9 cellular contexts compared by ENCODE assay signal in genomic region chr2:188293601-188294482, GRCh38. TPM values are rescaled to one million over a fixed set of nuclear protein-coding genes. Genes with fewer than 3 reads are reported as not detected.
DNase-seq lines count a peak whose midpoint lies in the region; FAIRE-seq lines count a peak whose summit lies in the region.
"Had no signal": no experiment of that assay in that cellular context is flagged by ENCODE, and none has a peak within 500 bp of the region (broad histone marks: within the 10 kb centered on the region; RNA-seq: fewer than 3 reads in every experiment).

No MANE protein-coding gene starts in this region.

- peak overlapping the region; percentile 34 for H4K8ac ChIP-seq in trophoblast cell (ENCODE audit: low read depth, low read length)

- H3K18ac ChIP-seq in trophoblast cell (ENCODE audit: low read length): no peak overlapping the region

- no peak overlapping the region for H2AFZ ChIP-seq in trophoblast cell (ENCODE audit: insufficient read depth, low read length, poor library complexity)

- no peak overlapping the region for H3K14ac ChIP-seq in trophoblast cell (ENCODE audit: low read length)

- H3K27ac ChIP-seq in trophoblast cell (ENCODE audit: low read depth, low read length): peak overlapping the region; percentile 62

- H3K36me3 ChIP-seq in trophoblast cell (ENCODE audit: control insufficient read depth in 1 of 2, insufficient read depth in 2 of 2, low read length in 2 of 2): no peaks in the 10 kb centered on the region

- H3K9me3 Mint-ChIP-seq in immature natural killer cell: peaks cover 6 to 28% (median 14%) of the 10 kb centered on the region in 6 donors
- H3K9me3 Mint-ChIP-seq: T-helper 1 cell treated with Interleukin-12 subunit alpha and Interleukin-12 subunit beta and Interleukin-4 antibody, amounts not matched to agents 30 μg/mL and 1 μg/mL, for 36 hours had no signal

- peak overlapping the region; percentile 69 for H3K4me2 ChIP-seq in trophoblast cell (ENCODE audit: low read length)

- H4K12ac ChIP-seq in trophoblast cell (ENCODE audit: low read depth, low read length): no peak overlapping the region

- H3K4me3 ChIP-seq in trophoblast cell (ENCODE audit: low read depth, low read length): no peak overlapping the region

- peak overlapping the region; percentile 36 for H2BK5ac ChIP-seq in trophoblast cell (ENCODE audit: low read depth, low read length, poor library complexity)

- peaks cover 18% of the 10 kb centered on the region for H3K79me1 ChIP-seq in trophoblast cell (ENCODE audit: low read length)

- H3K9me3 ChIP-seq in trophoblast cell (ENCODE audit: insufficient read depth, low read depth, low read length): no peaks in the 10 kb centered on the region

- no peak overlapping the region for H4K91ac ChIP-seq in trophoblast cell (ENCODE audit: low read depth, low read length)

- DNase-seq in HTR-8/SVneo (ENCODE audit: insufficient read length, low spot score) (peak; percentile 40), T1000 (lab: John Stamatoyannopoulos, UW) (peak; percentile 61), head of caudate nucleus (peak; percentile 22 to 87 (median 64)), trophoblast cell (peak; percentile 15 to 42), iPS-NIHi11 (ENCODE audit: low spot score) (no peak), immature natural killer cell (no peak), AML-193 (lab: John Stamatoyannopoulos, UW) (no peak)
- DNase-seq in activated naive CD4-positive, alpha-beta T cell (lab: John Stamatoyannopoulos, UW): no peak

- peak overlapping the region; percentile 17 for H2BK120ac ChIP-seq in trophoblast cell (ENCODE audit: insufficient read depth, low read length, poor library complexity)

- no peaks in the 10 kb centered on the region for H3K4me1 ChIP-seq in trophoblast cell (ENCODE audit: control insufficient read depth in 1 of 2, insufficient read depth in 2 of 2, low read length in 2 of 2)

- H2BK12ac ChIP-seq in trophoblast cell (ENCODE audit: low read length): no peak overlapping the region

- WGBS in trophoblast cell (ENCODE audit: extremely low coverage, insufficient coverage, insufficient read length): no CpG with 5 or more reads among the region's 10 CpGs

- H3K27me3 ChIP-seq in trophoblast cell (ENCODE audit: insufficient read depth, low read length): no peaks in the 10 kb centered on the region

- H2AK5ac ChIP-seq in trophoblast cell (ENCODE audit: low read length): no peak overlapping the region

- no peaks in the 10 kb centered on the region for H3K4me1 Mint-ChIP-seq in immature natural killer cell

- peak; percentile 54 for FAIRE-seq in HTR-8/SVneo (lab: Jason Lieb, UNC)

- peaks cover 0 to 5% (median 2%) of the 10 kb centered on the region in 3 donors for H3K27me3 Mint-ChIP-seq in immature natural killer cell (ENCODE audit: low read depth in 3 of 3)

- H3K9ac ChIP-seq in trophoblast cell (ENCODE audit: low read length): no peak overlapping the region

- H3K79me2 ChIP-seq in trophoblast cell (ENCODE audit: control insufficient read depth, insufficient read depth, low read length, poor library complexity): peaks cover 12% of the 10 kb centered on the region

- peaks cover 0 to 3% (median 0%) of the 10 kb centered on the region in 3 donors for H3K36me3 Mint-ChIP-seq in immature natural killer cell

- H3K4ac ChIP-seq in trophoblast cell (ENCODE audit: low read depth, low read length): no peak overlapping the region

- no peak overlapping the region for H3K27ac Mint-ChIP-seq in immature natural killer cell
- H3K27ac Mint-ChIP-seq: T-helper 1 cell treated with Interleukin-12 subunit alpha and Interleukin-12 subunit beta and Interleukin-4 antibody, amounts not matched to agents 30 μg/mL and 1 μg/mL, for 36 hours had no signal

- H3K4me3 Mint-ChIP-seq in immature natural killer cell: no peak overlapping the region
- H3K4me3 Mint-ChIP-seq: T-helper 1 cell treated with Interleukin-12 subunit alpha and Interleukin-12 subunit beta and Interleukin-4 antibody, amounts not matched to agents 30 μg/mL and 1 μg/mL, for 36 hours had no signal

- intact Hi-C loops in head of caudate nucleus (cut with DNase I): no loop called here

- H3K23ac ChIP-seq in trophoblast cell (ENCODE audit: low read length): no peak overlapping the region

RNA-seq across cellular contexts. Expression of gene GULP1, which starts 2.2 kb away (rescaled TPM):
- 38.6 and 39.1 TPM in 2 replicates for polyA plus RNA-seq in trophoblast cell (2013)
- not detected for polyA plus RNA-seq in immature natural killer cell

Comparison
In these comparisons a context has a peak if more than half of its experiments do, and no peak if none do; other contexts are left out.
1. DNase-seq: peak in HTR-8/SVneo (single experiment), T1000 (single experiment), head of caudate nucleus (42 of 42) and trophoblast cell (2 of 2); none in activated naive CD4-positive, alpha-beta T cell (0 of 4), iPS-NIHi11 (single experiment), immature natural killer cell (0 of 3) and AML-193 (0 of 2).